ENCODE assay signal across 10 cellular contexts in genomic region chr19:38830039-38830733, GRCh38. TPM values are rescaled to one million over a fixed set of nuclear protein-coding genes. Genes with fewer than 3 reads are reported as not detected.
A peak's percentile ranks its signal among the peaks of the same experiment; 100 is the strongest.
DNase-seq lines count a peak whose midpoint lies in the region; ATAC-seq, FAIRE-seq and TF ChIP-seq lines count a peak whose summit lies in the region.
"Had no signal": no experiment of that assay in that cellular context is flagged by ENCODE, and none has a peak within 500 bp of the region (broad histone marks: within the 10 kb centered on the region; RNA-seq: fewer than 3 reads in every experiment).

No MANE protein-coding gene starts in this region.

- H3K9ac ChIP-seq in rectal smooth muscle tissue (ENCODE audit: low read length), result no peak overlapping the region

- H3K27me3 ChIP-seq in rectal smooth muscle tissue (ENCODE audit: control insufficient read depth, insufficient read depth, low read length), result no peaks in the 10 kb centered on the region

- no peak for ATAC-seq in GM21447 (IDR thresholded peaks at IDR 0.05; ENCODE audit: unreplicated experiment)

- H3K4me3 Mint-ChIP-seq in Calu3 (ENCODE audit: low read depth, unreplicated experiment) (peak overlapping the region; percentile 84), endothelial cell (ENCODE audit: unreplicated experiment) (peak overlapping the region; percentile 94)

- peak; percentile 69 for FAIRE-seq in RCC 7860 (lab: Jason Lieb, UNC)
- FAIRE-seq: GM12891 had no signal

- intact Hi-C loops in Calu3 (cut with micrococcal nuclease; ENCODE audit: unreplicated experiment), result loop anchor here (5.0 kb wide), 3 partner anchors 68 to 173 kb away; no protein-coding TSS in a partner anchor

- no peak overlapping the region for H3K27ac ChIP-seq in rectal smooth muscle tissue (ENCODE audit: low read depth, low read length)

- H3K4me1 Mint-ChIP-seq in Calu3 (ENCODE audit: low read depth, unreplicated experiment), result peaks cover 26% of the 10 kb centered on the region
- peaks cover 11% of the 10 kb centered on the region for H3K4me1 Mint-ChIP-seq in endothelial cell (ENCODE audit: unreplicated experiment)

- H3K27ac Mint-ChIP-seq in Calu3 (ENCODE audit: unreplicated experiment) (peak overlapping the region; percentile 96), endothelial cell (ENCODE audit: unreplicated experiment) (no peak overlapping the region)

- H3K4me3 ChIP-seq in rectal smooth muscle tissue (ENCODE audit: low read length), result peak overlapping the region; percentile 88

- no peaks in the 10 kb centered on the region for H3K9me3 Mint-ChIP-seq in Calu3 (ENCODE audit: low read depth, unreplicated experiment)
- H3K9me3 Mint-ChIP-seq in endothelial cell (ENCODE audit: unreplicated experiment), result no peaks in the 10 kb centered on the region

- H3K36me3 Mint-ChIP-seq in Calu3 (ENCODE audit: insufficient read depth, unreplicated experiment) (peaks cover 80% of the 10 kb centered on the region), endothelial cell (ENCODE audit: low read depth, unreplicated experiment) (peaks cover 8% of the 10 kb centered on the region)

- H3K4me1 ChIP-seq in rectal smooth muscle tissue (ENCODE audit: control insufficient read depth, insufficient read depth, low read length), result peaks cover 7% of the 10 kb centered on the region

- no TSS peak for BruUV-seq in Calu3 (replicated peaks; lab: Mats Ljungman, UMichigan)

- CTCF ChIA-PET in Calu3 (lab: Charles Lee), result interaction anchor here (0.7 kb wide), 1 partner anchor 105 kb away, joined by 4 read pairs; no protein-coding TSS in a partner anchor

- H3K27me3 Mint-ChIP-seq in Calu3 (ENCODE audit: unreplicated experiment), result no peaks in the 10 kb centered on the region
- H3K27me3 Mint-ChIP-seq in endothelial cell (ENCODE audit: unreplicated experiment), result peaks cover 2% of the 10 kb centered on the region

- DNase-seq in Calu3, result no peak
- DNase-seq in RCC 7860 (ENCODE audit: low spot score), result peak; percentile 58
- DNase-seq in endothelial cell (ENCODE audit: low spot score), result no peak
- no peak for DNase-seq in NCI-H1930 (lab: John Stamatoyannopoulos, UW)
- DNase-seq in DMS79 treated with DMSO at 0.1 percent for 48 hours (lab: John Stamatoyannopoulos, UW), result no peak
- DNase-seq in NCI-H2227 (lab: John Stamatoyannopoulos, UW; ENCODE audit: unreplicated experiment), result no peak
- DNase-seq: amniotic stem cell had no signal

- H3K36me3 ChIP-seq in rectal smooth muscle tissue (ENCODE audit: control insufficient read depth, insufficient read depth, low read length), result peaks cover 6% of the 10 kb centered on the region

- no peak for TF ChIP-seq CTCF in Calu3 (IDR thresholded peaks at IDR 0.05; ENCODE audit: unreplicated experiment)
- no peak for TF ChIP-seq CTCF in endothelial cell (IDR thresholded peaks at IDR 0.05; ENCODE audit: unreplicated experiment)

RNA-seq across cellular contexts. Expression of gene ECH1, which starts 1.4 kb away (rescaled TPM):
- total RNA-seq in Calu3 (2022) (253 and 291 TPM in 2 replicates), endothelial cell (ENCODE audit: unreplicated experiment) (101 TPM)

RNA-seq across cellular contexts. Expression of gene LGALS4, which starts 17.4 kb away (rescaled TPM):
- 321 and 537 TPM in 2 replicates for total RNA-seq in Calu3 (2022)
- 0.46 TPM for total RNA-seq in endothelial cell (ENCODE audit: unreplicated experiment)

RNA-seq across cellular contexts. Expression of gene HNRNPL, which starts 19.6 kb away (rescaled TPM):
- 383 and 408 TPM in 2 replicates for total RNA-seq in Calu3 (2022)
- 343 TPM for total RNA-seq in endothelial cell (ENCODE audit: unreplicated experiment)

RNA-seq across cellular contexts. Expression of gene LGALS7B, which starts 41.2 kb away (rescaled TPM):
- 3.2 and 4.8 TPM in 2 replicates for total RNA-seq in Calu3 (2022)
- total RNA-seq in endothelial cell (ENCODE audit: unreplicated experiment), result 18.8 TPM

RNA-seq across cellular contexts. Expression of gene RINL, which starts 47.9 kb away (rescaled TPM):
- total RNA-seq in Calu3 (2022), result 4.1 TPM in 2 replicates
- 5.6 TPM for total RNA-seq in endothelial cell (ENCODE audit: unreplicated experiment)

Comparison
In these comparisons a context has a peak if more than half of its experiments do, and no peak if none do; other contexts are left out.
1. RNA of gene LGALS4, which starts 17.4 kb away (total RNA-seq): 321 to 537 TPM in Calu3; 0.46 TPM in endothelial cell (single experiment); every median in the first group is over 100 times any median in the second.